13 cellular contexts compared by ENCODE assay signal in the genomic region with DNA sequence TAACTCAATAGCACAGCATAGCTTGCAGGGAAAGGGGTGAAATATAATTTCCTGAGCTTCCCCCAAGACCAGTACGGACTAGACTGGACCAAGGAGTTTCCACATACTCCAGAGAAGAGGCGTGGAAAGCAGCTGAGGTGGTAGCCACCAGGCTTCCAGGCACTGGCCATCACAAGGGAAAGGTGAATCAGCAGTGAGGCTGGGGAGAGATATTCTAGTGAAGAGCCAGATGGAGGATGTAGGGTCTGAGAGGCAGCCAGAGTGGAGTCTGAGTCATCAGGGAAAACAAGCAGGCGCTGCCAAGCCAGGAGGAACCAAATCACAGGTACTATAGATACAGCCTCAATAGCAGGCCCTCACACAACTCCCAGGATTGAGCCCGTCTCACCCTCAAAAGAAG. TPM values are rescaled to one million over a fixed set of nuclear protein-coding genes. Genes with fewer than 3 reads are reported as not detected.
DNase-seq lines count a peak whose midpoint lies in the region; ATAC-seq and TF ChIP-seq lines count a peak whose summit lies in the region.
"Had no signal": no experiment of that assay in that cellular context is flagged by ENCODE, and none has a peak within 500 bp of the region (broad histone marks: within the 10 kb centered on the region; RNA-seq: fewer than 3 reads in every experiment).

No MANE protein-coding gene starts in this region.

- H3K9me2 ChIP-seq in GM23248 (ENCODE audit: insufficient read depth) (no peaks in the 10 kb centered on the region), hepatocyte (replicated peaks; ENCODE audit: insufficient read depth) (no peaks in the 10 kb centered on the region)

- peak overlapping the region; percentile 57 for H3K9ac ChIP-seq in GM23248

- H3K4me2 ChIP-seq in GM23248 (ENCODE audit: unreplicated experiment) (no peak overlapping the region), hepatocyte (no peak overlapping the region)

- peak; percentile 78 for DNase-seq in ACHN
- peak; percentile 94 for DNase-seq in GM23248
- DNase-seq in T1000 (lab: John Stamatoyannopoulos, UW), result peak; percentile 18
- peak; percentile 45 for DNase-seq in hepatocyte (ENCODE audit: low spot score)
- no peak for DNase-seq in BE2C
- DNase-seq in NCI-H2107 treated with DMSO at 0.1 percent for 48 hours (lab: John Stamatoyannopoulos, UW; ENCODE audit: unreplicated experiment), result no peak
- no peak for DNase-seq in GM19240 (ENCODE audit: insufficient read length, low spot score)
- DNase-seq in left colon, result no peak
- DNase-seq: activated T-cell treated with anti-CD3 and anti-CD28 coated beads for 4 hours, COR-L47, naive B cell, NCI-H1048 had no signal

- H3K27ac ChIP-seq in GM23248 (peak overlapping the region; percentile 57), hepatocyte (no peak overlapping the region)
- H3K27ac ChIP-seq: SK-N-MC had no signal

- H3K36me3 ChIP-seq in GM23248 (ENCODE audit: low read depth) (no peaks in the 10 kb centered on the region), hepatocyte (replicated peaks; ENCODE audit: insufficient read depth, low read depth) (no peaks in the 10 kb centered on the region), BE2C (no peaks in the 10 kb centered on the region)

- TF ChIP-seq CTCF in hepatocyte (IDR thresholded peaks at IDR 0.05; ENCODE audit: poor library complexity), result no peak
- TF ChIP-seq CTCF in BE2C (IDR thresholded peaks at IDR 0.05; ENCODE audit: low read depth, low read length), result no peak

- 0 out of 2 replicates have a peak overlapping the region, but pooled peaks have one; percentile 25 for H2AFZ ChIP-seq in GM23248
- no peak overlapping the region for H2AFZ ChIP-seq in hepatocyte

- H3K79me2 ChIP-seq in GM23248 (ENCODE audit: insufficient read depth) (no peaks in the 10 kb centered on the region), hepatocyte (no peaks in the 10 kb centered on the region)

- peaks cover 20% of the 10 kb centered on the region; the same call in 1 of the 2 replicates for H3F3A ChIP-seq in GM23248 (ENCODE audit: insufficient read depth)

- no peak for ATAC-seq in left colon

- WGBS in GM23248 (ENCODE audit: low coverage in 1 of 2, low lambda C conversion rate in 2 of 2, missing lambda C conversion rate in 2 of 2), 2 experiments, result 45 to 52% methylated on average over 4 of the region's 4 CpGs
- WGBS in hepatocyte (ENCODE audit: low lambda C conversion rate, missing lambda C conversion rate), result 76% methylated on average over 4 of the region's 4 CpGs

- in situ Hi-C loops in ACHN (cut with HindIII; ENCODE audit: low pct_ligation_motif_present, low pct_unique_long_range_greater_than_20kb, low sequenced_read_pairs), result no loop called here
- in situ Hi-C loops in GM23248 (cut with MboI), result no loop called here

- H3K9me3 ChIP-seq in GM23248 (ENCODE audit: low read depth) (no peaks in the 10 kb centered on the region), hepatocyte (ENCODE audit: low read depth) (no peaks in the 10 kb centered on the region), BE2C (no peaks in the 10 kb centered on the region)

- no peaks in the 10 kb centered on the region for H3K27me3 ChIP-seq in GM23248 (replicated peaks; ENCODE audit: insufficient read depth)
- H3K27me3 ChIP-seq in hepatocyte, result no peaks in the 10 kb centered on the region
- no peaks in the 10 kb centered on the region for H3K27me3 ChIP-seq in BE2C

- H3K4me3 ChIP-seq in GM23248 (no peak overlapping the region), hepatocyte (no peak overlapping the region), BE2C (ENCODE audit: low read depth, low read length) (no peak overlapping the region)
- H3K4me3 ChIP-seq: SK-N-MC had no signal

- intact Hi-C loops in left colon (cut with DNase I, micrococcal nuclease), result loop anchor here in 1 of 2 donors (10.0 kb wide), 1 partner anchor 78 kb away; no protein-coding TSS in a partner anchor

- H3K4me1 ChIP-seq in GM23248 (ENCODE audit: insufficient read depth) (peaks cover 15% of the 10 kb centered on the region), hepatocyte (ENCODE audit: insufficient read depth) (no peaks in the 10 kb centered on the region), BE2C (no peaks in the 10 kb centered on the region)

- H4K20me1 ChIP-seq in GM23248 (ENCODE audit: insufficient read depth) (no peaks in the 10 kb centered on the region), hepatocyte (ENCODE audit: insufficient read depth, poor library complexity, severe bottlenecking) (no peaks in the 10 kb centered on the region)

RNA-seq across cellular contexts. Expression of a gene that starts 9.6 kb away (rescaled TPM):
- total RNA-seq in GM23248 (2014; rRNA removed; shearing (Covaris generic)), result 18.8 and 21.0 TPM in 2 replicates
- polyA plus RNA-seq in GM23248 (2016; fragmentation: Nextera tagmentation; extraction: Ambion mirVana) (12.4 and 16.9 TPM in 2 replicates), hepatocyte (6.2 TPM in 2 replicates)
- total RNA-seq in hepatocyte (12.6 and 13.2 TPM in 2 replicates), left colon (10 to 100 TPM; 15.1 to 20.0 TPM)
- polyA plus RNA-seq in BE2C (2012; ENCODE audit: insufficient read depth, insufficient read length, low read depth), result 2.1 TPM

Comparison
In these comparisons a context has a peak if more than half of its experiments do, and no peak if none do; other contexts are left out.
1. DNase-seq: peak in ACHN (single experiment), GM23248 (single experiment), T1000 (single experiment) and hepatocyte (single experiment); none in BE2C (single experiment), NCI-H2107 treated with DMSO at 0.1 percent for 48 hours (single experiment), GM19240 (single experiment) and left colon (0 of 2).